25 cellular contexts compared by ENCODE assay signal in the genomic region with DNA sequence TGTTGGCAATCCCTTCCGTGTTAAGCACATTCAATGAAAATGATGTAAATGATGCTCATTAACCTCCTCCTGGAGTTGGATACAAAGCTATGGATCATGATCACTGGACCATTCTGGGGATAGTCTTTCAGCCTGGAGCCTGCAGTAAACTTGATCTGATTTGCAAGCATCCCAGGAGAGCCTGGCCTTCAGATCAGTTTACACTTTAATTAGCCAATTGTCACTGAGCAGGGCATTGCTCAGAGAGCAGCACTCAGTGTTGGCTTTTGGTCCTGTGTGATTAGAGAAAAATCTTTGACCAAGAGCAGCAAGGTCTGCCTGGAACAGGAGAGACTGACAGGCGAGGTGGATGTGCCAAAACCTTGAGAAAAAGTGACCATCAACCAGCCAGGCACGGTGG. TPM values are rescaled to one million over a fixed set of nuclear protein-coding genes. Genes with fewer than 3 reads are reported as not detected.
A peak's percentile ranks its signal among the peaks of the same experiment; 100 is the strongest.
DNase-seq lines count a peak whose midpoint lies in the region; ATAC-seq and TF ChIP-seq lines count a peak whose summit lies in the region.
"Had no signal": no experiment of that assay in that cellular context is flagged by ENCODE, and none has a peak within 500 bp of the region (broad histone marks: within the 10 kb centered on the region; RNA-seq: fewer than 3 reads in every experiment).

No MANE protein-coding gene starts in this region.

- no peak for ATAC-seq in GM19397 (IDR thresholded peaks at IDR 0.05; ENCODE audit: unreplicated experiment)
- ATAC-seq in HG03196 (IDR thresholded peaks at IDR 0.05; ENCODE audit: unreplicated experiment): no peak
- ATAC-seq: activated T-cell treated with anti-CD3 and anti-CD28 coated beads, Interleukin-2, amount 50 U/mL, for 72 hours; effector memory CD8-positive, alpha-beta T cell; naive thymus-derived CD8-positive, alpha-beta T cell; Right ventricle myocardium inferior; stimulated activated naive CD8-positive, alpha-beta T cell treated with anti-CD3 and anti-CD28 coated beads, Interleukin-15, Interleukin-2, amounts not matched to agents 100 U/mL and 50 U/mL, for 24 hours had no signal

- CTCF ChIA-PET in activated CD4-positive, alpha-beta memory T cell treated with anti-CD3 and anti-CD28 coated beads, Interleukin-2, amount 10 ng/mL, durations not matched to agents 7 days and 5 days (lab: Charles Lee): interaction anchor here (0.9 to 1.6 kb wide), 2 partner anchors 9 to 71 kb away, joined by 3 read pairs; no protein-coding TSS in a partner anchor

- no peaks in the 10 kb centered on the region for H3K9me3 Mint-ChIP-seq in nephron progenitor cell
- no peaks in the 10 kb centered on the region for H3K9me3 Mint-ChIP-seq in activated CD4-positive, alpha-beta memory T cell treated with anti-CD3 and anti-CD28 coated beads, Interleukin-2, amount 10 ng/mL, durations not matched to agents 7 days and 5 days
- H3K9me3 Mint-ChIP-seq: activated naive CD4-positive, alpha-beta T cell treated with anti-CD3 and anti-CD28 coated beads, Interleukin-2, amount 10 ng/mL, durations not matched to agents 7 days and 5 days; activated T-cell treated with anti-CD3 and anti-CD28 coated beads, Interleukin-2, amount 50 U/mL, for 72 hours; CD4-positive, CD25-positive, alpha-beta regulatory T cell; effector memory CD8-positive, alpha-beta T cell; naive thymus-derived CD8-positive, alpha-beta T cell had no signal

- peaks cover 50% of the 10 kb centered on the region for H3K36me3 Mint-ChIP-seq in nephron progenitor cell (ENCODE audit: low read depth)
- H3K36me3 Mint-ChIP-seq in activated CD4-positive, alpha-beta memory T cell treated with anti-CD3 and anti-CD28 coated beads, Interleukin-2, amount 10 ng/mL, durations not matched to agents 7 days and 5 days (ENCODE audit: low read depth): peaks cover 35% of the 10 kb centered on the region

- TF ChIP-seq CTCF in nephron progenitor cell (IDR thresholded peaks at IDR 0.05): no peak

- H3K27ac Mint-ChIP-seq in nephron progenitor cell: peak overlapping the region; percentile 83
- H3K27ac Mint-ChIP-seq in activated CD4-positive, alpha-beta memory T cell treated with anti-CD3 and anti-CD28 coated beads, Interleukin-2, amount 10 ng/mL, durations not matched to agents 7 days and 5 days: no peak overlapping the region
- H3K27ac Mint-ChIP-seq: activated naive CD4-positive, alpha-beta T cell treated with anti-CD3 and anti-CD28 coated beads, Interleukin-2, amount 10 ng/mL, durations not matched to agents 7 days and 5 days; activated T-cell treated with anti-CD3 and anti-CD28 coated beads, Interleukin-2, amount 50 U/mL, for 72 hours had no signal

- POLR2A ChIA-PET in activated CD4-positive, alpha-beta memory T cell treated with anti-CD3 and anti-CD28 coated beads, Interleukin-2, amount 10 ng/mL, durations not matched to agents 7 days and 5 days (lab: Charles Lee): no interaction called here

- peaks cover 9% of the 10 kb centered on the region for H3K27me3 Mint-ChIP-seq in nephron progenitor cell (ENCODE audit: low read depth, poor library complexity)
- no peaks in the 10 kb centered on the region for H3K27me3 Mint-ChIP-seq in activated CD4-positive, alpha-beta memory T cell treated with anti-CD3 and anti-CD28 coated beads, Interleukin-2, amount 10 ng/mL, durations not matched to agents 7 days and 5 days
- H3K27me3 Mint-ChIP-seq: activated naive CD4-positive, alpha-beta T cell treated with anti-CD3 and anti-CD28 coated beads, Interleukin-2, amount 10 ng/mL, durations not matched to agents 7 days and 5 days; CD4-positive, CD25-positive, alpha-beta regulatory T cell; effector memory CD8-positive, alpha-beta T cell; naive thymus-derived CD8-positive, alpha-beta T cell had no signal

- no peak overlapping the region for H3K4me3 Mint-ChIP-seq in nephron progenitor cell
- no peak overlapping the region for H3K4me3 Mint-ChIP-seq in activated CD4-positive, alpha-beta memory T cell treated with anti-CD3 and anti-CD28 coated beads, Interleukin-2, amount 10 ng/mL, durations not matched to agents 7 days and 5 days
- H3K4me3 Mint-ChIP-seq: activated naive CD4-positive, alpha-beta T cell treated with anti-CD3 and anti-CD28 coated beads, Interleukin-2, amount 10 ng/mL, durations not matched to agents 7 days and 5 days; activated T-cell treated with anti-CD3 and anti-CD28 coated beads, Interleukin-2, amount 50 U/mL, for 72 hours; CD4-positive, CD25-positive, alpha-beta regulatory T cell; effector memory CD8-positive, alpha-beta T cell; naive thymus-derived CD8-positive, alpha-beta T cell had no signal

- DNase-seq in NCI-H2029 (lab: John Stamatoyannopoulos, UW) (peak; percentile 58), NCI-H2029 treated with DMSO at 0.1 percent for 48 hours (lab: John Stamatoyannopoulos, UW) (no peak), NCI-H2107 (lab: John Stamatoyannopoulos, UW) (peak; percentile 37), NCI-H748 treated with DMSO at 0.1 percent for 48 hours (lab: John Stamatoyannopoulos, UW) (peak; percentile 41), nephron progenitor cell (no peak)
- no peak for DNase-seq in activated CD4-positive, alpha-beta memory T cell treated with anti-CD3 and anti-CD28 coated beads, Interleukin-2, amount 10 ng/mL, durations not matched to agents 7 days and 5 days
- DNase-seq: activated CD4-positive, alpha-beta T cell treated with anti-CD3 and anti-CD28 coated beads for 48 hours; activated naive CD4-positive, alpha-beta T cell treated with anti-CD3 and anti-CD28 coated beads, Interleukin-2, amount 10 ng/mL, durations not matched to agents 7 days and 5 days; activated T-cell treated with anti-CD3 and anti-CD28 coated beads, Interleukin-2, amount 50 U/mL, for 72 hours; amniotic stem cell; CD4-positive, CD25-positive, alpha-beta regulatory T cell; DMS153; effector memory CD8-positive, alpha-beta T cell; erythroblast; KBM-7; kidney; MM.1S; naive thymus-derived CD8-positive, alpha-beta T cell; NCI-H1694; occipital lobe; stimulated activated naive CD8-positive, alpha-beta T cell treated with anti-CD3 and anti-CD28 coated beads, Interleukin-15, Interleukin-2, amounts not matched to agents 100 U/mL and 50 U/mL, for 24 hours; WERI-Rb-1 had no signal

- H3K4me1 Mint-ChIP-seq in nephron progenitor cell: peaks cover 42% of the 10 kb centered on the region
- peaks cover 5% of the 10 kb centered on the region for H3K4me1 Mint-ChIP-seq in activated CD4-positive, alpha-beta memory T cell treated with anti-CD3 and anti-CD28 coated beads, Interleukin-2, amount 10 ng/mL, durations not matched to agents 7 days and 5 days

RNA-seq across cellular contexts. Expression of a gene that starts 45.6 kb away (rescaled TPM):
- total RNA-seq in activated CD4-positive, alpha-beta memory T cell treated with anti-CD3 and anti-CD28 coated beads, Interleukin-2, amount 10 ng/mL, durations not matched to agents 7 days and 5 days: 10 to 100 TPM; 41.1 to 42.1 TPM

Comparison
In these comparisons a context has a peak if more than half of its experiments do, and no peak if none do; other contexts are left out.
1. DNase-seq: peak in NCI-H2029 (single experiment), NCI-H2107 (single experiment) and NCI-H748 treated with DMSO at 0.1 percent for 48 hours (single experiment); none in NCI-H2029 treated with DMSO at 0.1 percent for 48 hours (single experiment), nephron progenitor cell (single experiment) and activated CD4-positive, alpha-beta memory T cell treated with anti-CD3 and anti-CD28 coated beads, Interleukin-2, amount 10 ng/mL, durations not matched to agents 7 days and 5 days (single experiment).